14 cellular contexts compared by ENCODE assay signal in the genomic region with DNA sequence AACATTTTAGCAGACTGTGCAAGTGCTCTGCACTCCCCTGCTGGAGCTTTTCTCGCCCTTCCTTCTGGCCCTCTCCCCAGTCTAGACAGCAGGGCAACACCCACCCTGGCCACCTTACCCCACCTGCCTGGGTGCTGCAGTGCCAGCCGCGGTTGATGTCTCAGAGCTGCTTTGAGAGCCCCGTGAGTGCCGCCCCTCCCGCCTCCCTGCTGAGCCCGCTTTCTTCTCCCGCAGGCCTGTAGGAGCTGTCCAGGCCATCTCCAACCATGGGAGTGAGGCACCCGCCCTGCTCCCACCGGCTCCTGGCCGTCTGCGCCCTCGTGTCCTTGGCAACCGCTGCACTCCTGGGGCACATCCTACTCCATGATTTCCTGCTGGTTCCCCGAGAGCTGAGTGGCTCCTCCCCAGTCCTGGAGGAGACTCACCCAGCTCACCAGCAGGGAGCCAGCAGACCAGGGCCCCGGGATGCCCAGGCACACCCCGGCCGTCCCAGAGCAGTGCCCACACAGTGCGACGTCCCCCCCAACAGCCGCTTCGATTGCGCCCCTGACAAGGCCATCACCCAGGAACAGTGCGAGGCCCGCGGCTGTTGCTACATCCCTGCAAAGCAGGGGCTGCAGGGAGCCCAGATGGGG. TPM values are rescaled to one million over a fixed set of nuclear protein-coding genes. Genes with fewer than 3 reads are reported as not detected.
DNase-seq lines count a peak whose midpoint lies in the region; ATAC-seq and TF ChIP-seq lines count a peak whose summit lies in the region.
"Had no signal": no experiment of that assay in that cellular context is flagged by ENCODE, and none has a peak within 500 bp of the region (broad histone marks: within the 10 kb centered on the region; RNA-seq: fewer than 3 reads in every experiment).

No MANE protein-coding gene starts in this region.

- peaks cover 19 to 34% (median 29%) of the 10 kb centered on the region in 3 donors for H3K4me1 Mint-ChIP-seq in CD8-positive, alpha-beta memory T cell

- peaks cover 0 to 18% (median 2%) of the 10 kb centered on the region in 3 donors for H3K36me3 Mint-ChIP-seq in CD8-positive, alpha-beta memory T cell
- H3K36me3 Mint-ChIP-seq: memory B cell had no signal

- ATAC-seq in HG03045 (IDR thresholded peaks at IDR 0.05; ENCODE audit: unreplicated experiment) (no peak), HG02973 (IDR thresholded peaks at IDR 0.05; ENCODE audit: unreplicated experiment) (no peak)

- TF ChIP-seq EP300 in Ishikawa (IDR thresholded peaks at IDR 0.05; ENCODE audit: borderline replicate concordance): no peak

- no peaks in the 10 kb centered on the region for H3K27me3 ChIP-seq in CD8-positive, alpha-beta memory T cell (ENCODE audit: insufficient read depth, low read length, poor library complexity, severe bottlenecking)
- H3K27me3 ChIP-seq: SJCRH30 had no signal

- no peaks in the 10 kb centered on the region for H3K9me3 Mint-ChIP-seq in CD8-positive, alpha-beta memory T cell
- H3K9me3 Mint-ChIP-seq: memory B cell had no signal

- POLR2A ChIA-PET in CD8-positive, alpha-beta memory T cell (lab: Charles Lee): no interaction called here

- H3K4me3 Mint-ChIP-seq in CD8-positive, alpha-beta memory T cell: peak overlapping the region in 1 of 7 donors; percentile 89
- H3K4me3 Mint-ChIP-seq: memory B cell had no signal

- TF ChIP-seq RAD21 in Ishikawa (IDR thresholded peaks at IDR 0.05; ENCODE audit: low read depth): no peak

- H3K4me1 ChIP-seq in CD8-positive, alpha-beta memory T cell (ENCODE audit: insufficient read depth, low read length): peaks cover 21% of the 10 kb centered on the region

- no peaks in the 10 kb centered on the region for H3K9me3 ChIP-seq in CD8-positive, alpha-beta memory T cell (ENCODE audit: low read length)
- H3K9me3 ChIP-seq: SJCRH30 had no signal

- H3K27ac Mint-ChIP-seq in CD8-positive, alpha-beta memory T cell: peak overlapping the region in 2 of 8 donors; percentile 72 to 90
- H3K27ac Mint-ChIP-seq: memory B cell had no signal

- no peak overlapping the region for H3K4me3 ChIP-seq in CD8-positive, alpha-beta memory T cell (ENCODE audit: low read length)
- H3K4me3 ChIP-seq: SJCRH30 had no signal

- H3K27ac ChIP-seq in CD8-positive, alpha-beta memory T cell (ENCODE audit: low read depth, low read length): no peak overlapping the region
- H3K27ac ChIP-seq: SJCRH30 had no signal

- H3K27me3 Mint-ChIP-seq in CD8-positive, alpha-beta memory T cell: no peaks in the 10 kb centered on the region
- H3K27me3 Mint-ChIP-seq: memory B cell had no signal

- CTCF ChIA-PET in CD8-positive, alpha-beta memory T cell (lab: Charles Lee): no interaction called here

- no peaks in the 10 kb centered on the region for H3K36me3 ChIP-seq in CD8-positive, alpha-beta memory T cell (ENCODE audit: insufficient read depth, low read length)
- H3K36me3 ChIP-seq: SJCRH30 had no signal

- DNase-seq in AG20443 (ENCODE audit: low spot score): peak; percentile 33
- peak; percentile 74 for DNase-seq in NCI-H510A (lab: John Stamatoyannopoulos, UW)
- peak; percentile 77 for DNase-seq in islet precursor cell
- no peak for DNase-seq in activated CD4-positive, alpha-beta T cell treated with anti-CD3 and anti-CD28 coated beads for 48 hours
- DNase-seq in CD8-positive, alpha-beta memory T cell: no peak
- DNase-seq: activated CD4-positive, CD25-positive, alpha-beta regulatory T cell treated with anti-CD3 and anti-CD28 coated beads, Interleukin-2, amount 50 U/mL, for 72 hours; cortex of kidney; GDM1; NCI-H526 treated with DMSO at 0.1 percent for 48 hours; SJCRH30 had no signal

TF ChIP-seq in Ishikawa, 13 proteins besides CTCF, POLR2A, EP300 and RAD21:
- TF ChIP-seq TCF12 (IDR thresholded peaks at IDR 0.05; ENCODE audit: low read depth) (peak; percentile 11; the same call in 1 of the 2 replicates), ZBTB7A (IDR thresholded peaks at IDR 0.05; ENCODE audit: low read depth) (no peak), CREB1 (IDR thresholded peaks at IDR 0.05; ENCODE audit: low read depth) (no peak), FOXM1 (IDR thresholded peaks at IDR 0.05; ENCODE audit: borderline replicate concordance, low read depth) (no peak)
- TF ChIP-seq, protein P1, sequence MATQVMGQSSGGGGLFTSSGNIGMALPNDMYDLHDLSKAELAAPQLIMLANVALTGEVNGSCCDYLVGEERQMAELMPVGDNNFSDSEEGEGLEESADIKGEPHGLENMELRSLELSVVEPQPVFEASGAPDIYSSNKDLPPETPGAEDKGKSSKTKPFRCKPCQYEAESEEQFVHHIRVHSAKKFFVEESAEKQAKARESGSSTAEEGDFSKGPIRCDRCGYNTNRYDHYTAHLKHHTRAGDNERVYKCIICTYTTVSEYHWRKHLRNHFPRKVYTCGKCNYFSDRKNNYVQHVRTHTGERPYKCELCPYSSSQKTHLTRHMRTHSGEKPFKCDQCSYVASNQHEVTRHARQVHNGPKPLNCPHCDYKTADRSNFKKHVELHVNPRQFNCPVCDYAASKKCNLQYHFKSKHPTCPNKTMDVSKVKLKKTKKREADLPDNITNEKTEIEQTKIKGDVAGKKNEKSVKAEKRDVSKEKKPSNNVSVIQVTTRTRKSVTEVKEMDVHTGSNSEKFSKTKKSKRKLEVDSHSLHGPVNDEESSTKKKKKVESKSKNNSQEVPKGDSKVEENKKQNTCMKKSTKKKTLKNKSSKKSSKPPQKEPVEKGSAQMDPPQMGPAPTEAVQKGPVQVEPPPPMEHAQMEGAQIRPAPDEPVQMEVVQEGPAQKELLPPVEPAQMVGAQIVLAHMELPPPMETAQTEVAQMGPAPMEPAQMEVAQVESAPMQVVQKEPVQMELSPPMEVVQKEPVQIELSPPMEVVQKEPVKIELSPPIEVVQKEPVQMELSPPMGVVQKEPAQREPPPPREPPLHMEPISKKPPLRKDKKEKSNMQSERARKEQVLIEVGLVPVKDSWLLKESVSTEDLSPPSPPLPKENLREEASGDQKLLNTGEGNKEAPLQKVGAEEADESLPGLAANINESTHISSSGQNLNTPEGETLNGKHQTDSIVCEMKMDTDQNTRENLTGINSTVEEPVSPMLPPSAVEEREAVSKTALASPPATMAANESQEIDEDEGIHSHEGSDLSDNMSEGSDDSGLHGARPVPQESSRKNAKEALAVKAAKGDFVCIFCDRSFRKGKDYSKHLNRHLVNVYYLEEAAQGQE (IDR thresholded peaks at IDR 0.05; ENCODE audit: low read depth): peak; percentile 61

RNA-seq across cellular contexts. Expression of a gene that starts 3.1 kb away (rescaled TPM):
- total RNA-seq in CD8-positive, alpha-beta memory T cell: 10 to 100 TPM; 30.5 to 31.0 TPM
- 13.7 TPM for polyA plus RNA-seq in CD8-positive, alpha-beta memory T cell

RNA-seq across cellular contexts. Expression of a gene that starts 42.5 kb away (rescaled TPM):
- 100 to 1,000 TPM; 174 to 181 TPM for total RNA-seq in CD8-positive, alpha-beta memory T cell
- 77.6 TPM for polyA plus RNA-seq in CD8-positive, alpha-beta memory T cell

Comparison
In these comparisons a context has a peak if more than half of its experiments do, and no peak if none do; other contexts are left out.
1. DNase-seq: peak in AG20443 (single experiment), NCI-H510A (single experiment) and islet precursor cell (single experiment); none in activated CD4-positive, alpha-beta T cell treated with anti-CD3 and anti-CD28 coated beads for 48 hours (single experiment) and CD8-positive, alpha-beta memory T cell (0 of 5).